In genomic region chr13:51357928-51358595, GRCh38 we compare ENCODE assay signal across 29 cellular contexts. TPM values are rescaled to one million over a fixed set of nuclear protein-coding genes. Genes with fewer than 3 reads are reported as not detected.
"Had no signal": no experiment of that assay in that cellular context is flagged by ENCODE, and none has a peak within 500 bp of the region (broad histone marks: within the 10 kb centered on the region; RNA-seq: fewer than 3 reads in every experiment).

No MANE protein-coding gene starts in this region.

- H3K27me3 Mint-ChIP-seq: activated CD4-positive, alpha-beta T cell treated with anti-CD3 and anti-CD28 coated beads for 36 hours; activated naive CD8-positive, alpha-beta T cell treated with anti-CD3 and anti-CD28 coated beads for 36 hours had no signal

- H3K4me3 ChIP-seq: breast epithelium, colonic mucosa, heart right ventricle, lung, pancreas, psoas muscle, right atrium auricular region, stomach, transverse colon, uterus had no signal

- FAIRE-seq: pancreas, TTC549 had no signal

- H3K27ac Mint-ChIP-seq: activated CD4-positive, alpha-beta T cell treated with anti-CD3 and anti-CD28 coated beads for 36 hours; activated naive CD8-positive, alpha-beta T cell treated with anti-CD3 and anti-CD28 coated beads for 36 hours; activated T-helper 2 cell treated with anti-CD3 and anti-CD28 coated beads, Interferon-gamma antibody, Interleukin-2, Interleukin-4, amounts not matched to agents 10 μg/mL and 5 μg/mL and 100 μg/mL, durations not matched to agents 14 hours and 24 hours and 36 hours; stimulated activated effector memory CD8-positive, alpha-beta T cell treated with anti-CD3 and anti-CD28 coated beads, Interleukin-12 subunit alpha, Interleukin-12 subunit beta, amount 100 ng/mL, for 72 hours had no signal

- H3K4me1 Mint-ChIP-seq: nephron; stimulated activated effector memory CD8-positive, alpha-beta T cell treated with anti-CD3 and anti-CD28 coated beads, Interleukin-12 subunit alpha, Interleukin-12 subunit beta, amount 100 ng/mL, for 72 hours had no signal

- ATAC-seq: activated CD4-positive, alpha-beta T cell treated with anti-CD3 and anti-CD28 coated beads for 36 hours; activated T-cell treated with anti-CD3 and anti-CD28 coated beads, Interleukin-2, amount 50 U/mL, for 4 hours; heart right ventricle; left lobe of liver; pancreas; psoas muscle; stimulated activated effector memory CD8-positive, alpha-beta T cell treated with anti-CD3 and anti-CD28 coated beads, Interleukin-12 subunit alpha, Interleukin-12 subunit beta, amount 100 ng/mL, for 72 hours had no signal

- DNase-seq: activated CD4-positive, alpha-beta T cell treated with anti-CD3 and anti-CD28 coated beads for 36 hours; activated CD4-positive, alpha-beta T cell treated with anti-CD3 and anti-CD28 coated beads, Interleukin-2, amount 50 U/mL, for 48 hours; activated CD8-positive, alpha-beta memory T cell treated with anti-CD3 and anti-CD28 coated beads, Interleukin-2, amount 50 U/mL, for 48 hours; activated naive CD4-positive, alpha-beta T cell treated with Interleukin-2 at 50 U/mL for 16 hours; activated naive CD8-positive, alpha-beta T cell treated with anti-CD3 and anti-CD28 coated beads for 36 hours; activated T-cell treated with anti-CD3 and anti-CD28 coated beads, Interleukin-2, amount 50 U/mL, for 4 hours; colonic mucosa; foreskin fibroblast; heart right ventricle; midbrain; pancreas; psoas muscle; stimulated activated CD4-positive, alpha-beta T cell treated with anti-CD3 and anti-CD28 coated beads, Interleukin-1b, Interleukin-23, amount 100 ng/mL, for 48 hours; stomach; T-helper 1 cell; transverse colon; uterus had no signal

- H3K9me3 Mint-ChIP-seq: activated naive CD8-positive, alpha-beta T cell treated with anti-CD3 and anti-CD28 coated beads for 36 hours; activated T-cell treated with anti-CD3 and anti-CD28 coated beads, Interleukin-2, amount 50 U/mL, for 4 hours; activated T-helper 2 cell treated with anti-CD3 and anti-CD28 coated beads, Interferon-gamma antibody, Interleukin-2, Interleukin-4, amounts not matched to agents 10 μg/mL and 5 μg/mL and 100 μg/mL, durations not matched to agents 14 hours and 24 hours and 36 hours; nephron; stimulated activated effector memory CD8-positive, alpha-beta T cell treated with anti-CD3 and anti-CD28 coated beads, Interleukin-12 subunit alpha, Interleukin-12 subunit beta, amount 100 ng/mL, for 72 hours had no signal

- H3K4me3 Mint-ChIP-seq: activated CD4-positive, alpha-beta T cell treated with anti-CD3 and anti-CD28 coated beads for 36 hours; activated naive CD8-positive, alpha-beta T cell treated with anti-CD3 and anti-CD28 coated beads for 36 hours; activated T-cell treated with anti-CD3 and anti-CD28 coated beads, Interleukin-2, amount 50 U/mL, for 4 hours; nephron; stimulated activated effector memory CD8-positive, alpha-beta T cell treated with anti-CD3 and anti-CD28 coated beads, Interleukin-12 subunit alpha, Interleukin-12 subunit beta, amount 100 ng/mL, for 72 hours had no signal

RNA-seq across cellular contexts. Expression of gene SERPINE3, which starts 18.6 kb away (rescaled TPM):
- total RNA-seq: activated CD4-positive, alpha-beta T cell treated with anti-CD3 and anti-CD28 coated beads for 36 hours; activated CD8-positive, alpha-beta memory T cell treated with anti-CD3 and anti-CD28 coated beads for 36 hours; activated naive CD8-positive, alpha-beta T cell treated with anti-CD3 and anti-CD28 coated beads for 36 hours; activated T-cell treated with anti-CD3 and anti-CD28 coated beads, Interleukin-2, amount 50 U/mL, for 4 hours; activated T-helper 2 cell treated with anti-CD3 and anti-CD28 coated beads, Interferon-gamma antibody, Interleukin-2, Interleukin-4, amounts not matched to agents 10 μg/mL and 5 μg/mL and 100 μg/mL, durations not matched to agents 14 hours and 24 hours and 36 hours; colonic mucosa; epithelial cell of proximal tubule; heart right ventricle; kidney epithelial cell; left lobe of liver; lung; pancreas; psoas muscle; right atrium auricular region; skeletal muscle tissue; transverse colon had no signal
